In the genomic region with DNA sequence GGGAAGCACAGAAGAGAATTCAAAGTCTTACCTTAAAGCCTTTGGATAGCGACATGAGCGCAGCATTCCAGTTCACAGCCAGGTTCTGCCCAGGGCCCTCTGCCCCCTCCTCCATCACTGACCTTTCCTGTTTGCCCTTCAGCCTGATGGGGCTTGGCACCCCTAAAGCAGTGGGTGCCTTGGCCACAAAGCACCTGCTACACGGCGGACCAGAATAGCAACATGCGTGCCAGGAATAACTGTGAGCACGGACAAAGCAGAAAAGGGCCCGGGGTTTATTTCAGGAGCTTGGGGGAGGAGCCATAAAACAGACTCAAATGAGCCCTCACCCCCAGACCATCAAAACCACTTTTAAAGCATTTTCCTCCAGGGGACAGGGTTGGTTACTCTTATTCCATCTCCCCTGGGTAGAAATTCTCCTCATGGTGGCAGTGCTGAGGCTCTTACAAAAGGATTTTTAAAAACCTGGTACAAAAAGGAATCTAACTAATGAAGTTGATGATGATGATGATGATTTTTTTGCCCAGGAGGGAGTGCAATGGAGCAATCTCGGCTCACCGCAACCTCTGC, we compare ENCODE assay signal across 16 cellular contexts.
DNase-seq lines count a peak whose midpoint lies in the region; ATAC-seq and TF ChIP-seq lines count a peak whose summit lies in the region.
"Had no signal": no experiment of that assay in that cellular context is flagged by ENCODE, and none has a peak within 500 bp of the region (broad histone marks: within the 10 kb centered on the region; RNA-seq: fewer than 3 reads in every experiment).

No MANE protein-coding gene starts in this region.

- ATAC-seq in Right ventricle myocardium inferior (peak; percentile 25), right cardiac atrium (no peak), left ventricle myocardium superior (peak; percentile 72), GM19397 (IDR thresholded peaks at IDR 0.05; ENCODE audit: unreplicated experiment) (no peak)

- 72% methylated on average over 9 of the region's 9 CpGs for WGBS in right cardiac atrium

- in situ Hi-C loops in astrocyte of the cerebellum (cut with HindIII; ENCODE audit: low sequenced_read_pairs) = no loop called here

- H3K4me3 ChIP-seq in right cardiac atrium (ENCODE audit: low read length) = no peak overlapping the region
- H3K4me3 ChIP-seq in astrocyte of the cerebellum (ENCODE audit: low read depth, low read length) = no peak overlapping the region
- H3K4me3 ChIP-seq: adrenal gland, ovary had no signal

- DNase-seq in Right ventricle myocardium inferior (ENCODE audit: missing footprints) = no peak
- DNase-seq in right cardiac atrium = no peak
- no peak for DNase-seq in astrocyte of the cerebellum (ENCODE audit: low read depth)
- DNase-seq in left ventricle myocardium superior = no peak
- DNase-seq in ureter (ENCODE audit: low spot score) = peak; percentile 5
- DNase-seq in NK-92 (lab: John Stamatoyannopoulos, UW; ENCODE audit: unreplicated experiment) = no peak
- no peak for DNase-seq in NCI-H187 treated with DMSO at 0.1 percent for 48 hours (lab: John Stamatoyannopoulos, UW)
- DNase-seq: effector CD4-positive, alpha-beta T cell; mammary epithelial cell; NCI-H146; ovary; RPMI8226; stimulated activated CD4-positive, alpha-beta T cell treated with anti-CD3 and anti-CD28 coated beads, Interleukin-2, amount 100 ng/mL, for 24 hours; stimulated activated naive CD4-positive, alpha-beta T cell treated with Interleukin-2 at 50 U/mL for 16 hours had no signal

- H3K27ac ChIP-seq in right cardiac atrium (ENCODE audit: low read length) = no peak overlapping the region
- H3K27ac ChIP-seq: adrenal gland, ovary had no signal

- peak; percentile 30 for TF ChIP-seq CTCF in astrocyte of the cerebellum (IDR thresholded peaks at IDR 0.05; ENCODE audit: low read depth, low read length, missing control alignments)

- no peaks in the 10 kb centered on the region for H3K9me3 ChIP-seq in right cardiac atrium (ENCODE audit: control insufficient read depth, low read length)
- H3K9me3 ChIP-seq: adrenal gland, ovary had no signal

- H3K27me3 ChIP-seq in right cardiac atrium (ENCODE audit: control insufficient read depth, insufficient read depth) = no peaks in the 10 kb centered on the region
- H3K27me3 ChIP-seq: adrenal gland, ovary had no signal

- peaks cover 2% of the 10 kb centered on the region for H3K4me1 ChIP-seq in right cardiac atrium (ENCODE audit: control insufficient read depth, insufficient read depth, low read length)
- H3K4me1 ChIP-seq: adrenal gland had no signal

- intact Hi-C loops in Right ventricle myocardium inferior (cut with DNase I) (no loop called here), right cardiac atrium (cut with DNase I) (no loop called here), left ventricle myocardium superior (cut with micrococcal nuclease) (no loop called here)

Comparison
In these comparisons a context has a peak if more than half of its experiments do, and no peak if none do; other contexts are left out.
1. ATAC-seq: peak in Right ventricle myocardium inferior (single experiment) and left ventricle myocardium superior (single experiment); none in right cardiac atrium (0 of 2) and GM19397 (single experiment).